ENCODE assay signal across 16 cellular contexts in genomic region chr12:105220929-105221290, GRCh38. TPM values are rescaled to one million over a fixed set of nuclear protein-coding genes. Genes with fewer than 3 reads are reported as not detected.
DNase-seq lines count a peak whose midpoint lies in the region; ATAC-seq and TF ChIP-seq lines count a peak whose summit lies in the region.
"Had no signal": no experiment of that assay in that cellular context is flagged by ENCODE, and none has a peak within 500 bp of the region (broad histone marks: within the 10 kb centered on the region; RNA-seq: fewer than 3 reads in every experiment).

No MANE protein-coding gene starts in this region.

- CTCF ChIA-PET in PC-3 (lab: Charles Lee) = no interaction called here
- CTCF ChIA-PET in WTC11 (lab: Charles Lee) = no interaction called here

- POLR2A ChIA-PET in PC-3 (lab: Charles Lee; ENCODE audit: unreplicated experiment) = interaction anchor here (0.6 to 0.7 kb wide), 3 partner anchors 15 to 112 kb away, joined by 4 to 7 read pairs (median 6); no protein-coding TSS in a partner anchor
- POLR2A ChIA-PET in WTC11 (lab: Charles Lee) = no interaction called here

- intact Hi-C loops in PC-3 (cut with micrococcal nuclease) = no loop called here
- intact Hi-C loops in transverse colon (cut with DNase I; ENCODE audit: low total_unique reads) = no loop called here

- no peak overlapping the region for H2AFZ ChIP-seq in PC-3 (ENCODE audit: low read length)
- H2AFZ ChIP-seq: parathyroid adenoma had no signal

- TF ChIP-seq CTCF in PC-3 (conservative IDR thresholded peaks at IDR 0.05; ENCODE audit: low read depth, low read length) (no peak), transverse colon (IDR thresholded peaks at IDR 0.05) (no peak), WTC11 (IDR thresholded peaks at IDR 0.05) (no peak)

- H3K27ac ChIP-seq in PC-3 (ENCODE audit: low read length) (peak overlapping the region; percentile 81), caudate nucleus (ENCODE audit: low read depth, low read length) (peak overlapping the region; percentile 11), transverse colon (peak overlapping the region in 3 of 4 donors; percentile 11 to 30 (median 24))
- H3K27ac ChIP-seq: esophagus muscularis mucosa, parathyroid adenoma had no signal

- H3K9me2 ChIP-seq in PC-3 (replicated peaks; ENCODE audit: low read length) = no peaks in the 10 kb centered on the region

- no peaks in the 10 kb centered on the region for H3K9me3 Mint-ChIP-seq in WTC11
- H3K9me3 Mint-ChIP-seq: CD14-positive monocyte; T-helper 2 cell treated with Interferon-gamma antibody and Interleukin-4, amounts not matched to agents 5 μg/mL and 100 μg/mL, for 36 hours had no signal

- no peak for TF ChIP-seq EP300 in transverse colon (IDR thresholded peaks at IDR 0.05; ENCODE audit: low read depth)

- H3K9me3 ChIP-seq in PC-3 (ENCODE audit: low read length) = no peaks in the 10 kb centered on the region
- no peaks in the 10 kb centered on the region for H3K9me3 ChIP-seq in mucosa of stomach (ENCODE audit: control insufficient read depth, low read length)
- no peaks in the 10 kb centered on the region for H3K9me3 ChIP-seq in transverse colon
- H3K9me3 ChIP-seq: esophagus muscularis mucosa had no signal

- no peaks in the 10 kb centered on the region for H4K20me1 ChIP-seq in PC-3 (ENCODE audit: low read length)

- BruUV-seq in PC-3 (replicated peaks; lab: Mats Ljungman, UMichigan) = no TSS peak

- no peak for TF ChIP-seq POLR2A in transverse colon (IDR thresholded peaks at IDR 0.05)

- H3K9ac ChIP-seq in PC-3 (ENCODE audit: low read length) = peak overlapping the region; percentile 41
- peak overlapping the region; percentile 54 for H3K9ac ChIP-seq in mucosa of stomach (ENCODE audit: low read length)
- H3K9ac ChIP-seq: parathyroid adenoma had no signal

- no peaks in the 10 kb centered on the region for H3K27me3 Mint-ChIP-seq in WTC11 (ENCODE audit: low read depth)
- H3K27me3 Mint-ChIP-seq: activated naive CD8-positive, alpha-beta T cell had no signal

- H3K4me2 ChIP-seq in PC-3 (ENCODE audit: low read length) = peak overlapping the region; percentile 47

- H3K4me1 Mint-ChIP-seq in WTC11 = peaks cover 9% of the 10 kb centered on the region

- no peak overlapping the region for H3K27ac Mint-ChIP-seq in WTC11
- H3K27ac Mint-ChIP-seq: activated naive CD8-positive, alpha-beta T cell; CD14-positive monocyte; T-helper 2 cell treated with Interferon-gamma antibody and Interleukin-4, amounts not matched to agents 5 μg/mL and 100 μg/mL, for 36 hours had no signal

- ATAC-seq in PC-3 (peak; percentile 73), WTC11 (no peak)

- H3K27me3 ChIP-seq in PC-3 (ENCODE audit: low read length) = no peaks in the 10 kb centered on the region
- no peaks in the 10 kb centered on the region for H3K27me3 ChIP-seq in mucosa of stomach (ENCODE audit: control insufficient read depth, insufficient read depth, low read length)
- no peaks in the 10 kb centered on the region for H3K27me3 ChIP-seq in transverse colon
- H3K27me3 ChIP-seq: esophagus muscularis mucosa had no signal

- peaks cover 3% of the 10 kb centered on the region for H3F3A ChIP-seq in PC-3 (ENCODE audit: low read length, unreplicated experiment)

- H3K79me2 ChIP-seq in PC-3 (ENCODE audit: low read length) = peaks cover 26% of the 10 kb centered on the region

- peaks cover 19% of the 10 kb centered on the region for H3K36me3 Mint-ChIP-seq in WTC11

- H3K4me3 Mint-ChIP-seq in WTC11 = no peak overlapping the region
- H3K4me3 Mint-ChIP-seq: activated naive CD8-positive, alpha-beta T cell; CD14-positive monocyte; T-helper 2 cell treated with Interferon-gamma antibody and Interleukin-4, amounts not matched to agents 5 μg/mL and 100 μg/mL, for 36 hours had no signal

- peaks cover 18% of the 10 kb centered on the region for H3K36me3 ChIP-seq in PC-3 (ENCODE audit: low read depth, low read length)
- peaks cover 4% of the 10 kb centered on the region for H3K36me3 ChIP-seq in mucosa of stomach (ENCODE audit: control insufficient read depth, insufficient read depth, low read length)
- H3K36me3 ChIP-seq in transverse colon = peaks cover 0 to 17% (median 3%) of the 10 kb centered on the region in 4 donors

- H3K4me1 ChIP-seq in PC-3 (ENCODE audit: insufficient read depth, low read length) (peaks cover 40% of the 10 kb centered on the region), mucosa of stomach (ENCODE audit: control insufficient read depth, insufficient read depth, low read length) (peaks cover 63% of the 10 kb centered on the region), transverse colon (peaks cover 0 to 63% (median 20%) of the 10 kb centered on the region in 4 donors)

- peak; percentile 68 for DNase-seq in PC-3
- DNase-seq in caudate nucleus (lab: John Stamatoyannopoulos, UW) = no peak
- DNase-seq in transverse colon = no peak
- no peak for DNase-seq in WTC11 (ENCODE audit: low spot score)
- DNase-seq in activated naive CD4-positive, alpha-beta T cell treated with Interleukin-2 at 50 U/mL for 16 hours = no peak
- DNase-seq in NCI-H69 (lab: John Stamatoyannopoulos, UW) = no peak
- DNase-seq: effector memory CD4-positive, alpha-beta T cell; NCI-H226; NCI-H82; stimulated activated CD4-positive, alpha-beta T cell treated with anti-CD3 and anti-CD28 coated beads, Interleukin-1b, Interleukin-23, amount 100 ng/mL, for 48 hours had no signal

- 68 to 77% methylated on average over 3 of the region's 3 CpGs for WGBS in transverse colon (ENCODE audit: low coverage in 1 of 2), 2 donors

- in situ Hi-C loops in transverse colon (cut with MboI; ENCODE audit: low pct_ligation_motif_present in 1 of 4, low pct_unique_long_range_greater_than_20kb in 1 of 4, low sequenced_read_pairs in 3 of 4) = no loop called here

- no peak overlapping the region for H3K4me3 ChIP-seq in PC-3 (ENCODE audit: low read length)
- H3K4me3 ChIP-seq in mucosa of stomach (ENCODE audit: low read length) = no peak overlapping the region
- no peak overlapping the region for H3K4me3 ChIP-seq in transverse colon
- H3K4me3 ChIP-seq: esophagus muscularis mucosa had no signal

TF ChIP-seq in WTC11, 78 proteins besides CTCF, POLR2A, EP300 and RAD21:
- TF ChIP-seq NFATC4 (CRISPR knock-in tag; IDR thresholded peaks at IDR 0.05) (no peak), CDX4 (CRISPR knock-in tag; IDR thresholded peaks at IDR 0.05; ENCODE audit: borderline replicate concordance) (no peak), ZNF396 (CRISPR knock-in tag; IDR thresholded peaks at IDR 0.05; ENCODE audit: borderline replicate concordance) (no peak), ZSCAN18 (CRISPR knock-in tag; IDR thresholded peaks at IDR 0.05) (no peak), ERG (CRISPR knock-in tag; IDR thresholded peaks at IDR 0.05) (no peak), CREM (CRISPR knock-in tag; IDR thresholded peaks at IDR 0.05) (no peak), FOXP1 (CRISPR knock-in tag; IDR thresholded peaks at IDR 0.05; ENCODE audit: borderline replicate concordance) (no peak), NR1H2 (CRISPR knock-in tag; IDR thresholded peaks at IDR 0.05) (no peak), ZNF263 (CRISPR knock-in tag; IDR thresholded peaks at IDR 0.05; ENCODE audit: low read depth) (no peak), GABPB1 (CRISPR knock-in tag; IDR thresholded peaks at IDR 0.05) (no peak), ZNF671 (CRISPR knock-in tag; IDR thresholded peaks at IDR 0.05) (no peak)

RNA-seq across cellular contexts. Expression of gene APPL2, which starts 15.1 kb away (rescaled TPM):
- total RNA-seq in PC-3 (2014; rRNA removed) (36.2 and 42.2 TPM in 2 replicates), transverse colon (100 to 1,000 TPM in 3 of 4 donors, 10 to 100 TPM in 1; 81.4 to 410 (median 151) TPM), WTC11 (2021) (16.1 to 21.7 TPM (median 19.9 TPM) in 3 replicates)

Comparison
In these comparisons a context has a peak if more than half of its experiments do, and no peak if none do; other contexts are left out.
1. H3K27ac ChIP-seq: peak in every context shown above with its lines; median percentile 81 in PC-3; 24 in transverse colon; 11 in caudate nucleus.